31 cellular contexts compared by ENCODE assay signal in the genomic region with DNA sequence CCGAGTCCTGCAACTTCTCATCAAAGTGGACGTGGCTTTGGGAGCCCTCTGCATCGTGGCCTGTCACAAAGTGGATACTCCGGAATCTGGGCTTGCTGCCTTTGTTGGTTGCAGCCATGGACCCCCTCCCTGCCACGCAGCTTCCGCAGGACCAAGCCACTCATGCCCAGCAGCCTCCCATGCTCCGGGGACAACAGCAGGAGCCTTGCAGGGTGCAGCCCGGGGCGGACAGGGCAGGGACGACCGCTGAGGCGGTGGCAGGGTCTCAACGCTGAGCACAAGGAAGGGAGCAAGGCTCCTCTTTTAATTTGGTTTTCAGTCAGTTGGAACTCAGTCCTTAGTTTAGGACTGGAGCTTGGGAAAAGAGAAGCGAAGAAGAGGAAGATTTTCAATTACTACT. TPM values are rescaled to one million over a fixed set of nuclear protein-coding genes. Genes with fewer than 3 reads are reported as not detected.
"Had no signal": no experiment of that assay in that cellular context is flagged by ENCODE, and none has a peak within 500 bp of the region (broad histone marks: within the 10 kb centered on the region; RNA-seq: fewer than 3 reads in every experiment).

No MANE protein-coding gene starts in this region.

- H3K27me3 ChIP-seq: adrenal gland, body of pancreas, breast epithelium, Peyer's patch, SJSA1 had no signal

- H3K4me3 ChIP-seq: adrenal gland, body of pancreas, breast epithelium, Peyer's patch, SJSA1 had no signal

- H3K27me3 Mint-ChIP-seq: activated CD4-positive, alpha-beta T cell treated with anti-CD3 and anti-CD28 coated beads, Interleukin-2, amount 10 ng/mL, durations not matched to agents 7 days and 5 days; activated T-cell treated with anti-CD3 and anti-CD28 coated beads, Interleukin-2, amount 50 U/mL, for 24 hours had no signal

- FAIRE-seq: astrocyte, TTC549 had no signal

- H3K4me1 ChIP-seq: adrenal gland, breast epithelium had no signal

- H3K4me3 Mint-ChIP-seq: activated CD4-positive, alpha-beta T cell treated with anti-CD3 and anti-CD28 coated beads, Interleukin-2, amount 10 ng/mL, durations not matched to agents 7 days and 5 days; activated CD8-positive, alpha-beta T cell treated with anti-CD3 and anti-CD28 coated beads, Interleukin-2, amount 10 ng/mL, durations not matched to agents 7 days and 5 days; activated naive CD4-positive, alpha-beta T cell treated with anti-CD3 and anti-CD28 coated beads for 36 hours; activated T-cell treated with anti-CD3 and anti-CD28 coated beads, Interleukin-2, amount 50 U/mL, for 24 hours; T-helper 1 cell treated with Interleukin-12 subunit alpha and Interleukin-12 subunit beta and Interleukin-4 antibody, amounts not matched to agents 30 μg/mL and 1 μg/mL, for 36 hours; T-helper 2 cell treated with Interferon-gamma antibody and Interleukin-4, amounts not matched to agents 5 μg/mL and 100 μg/mL, for 36 hours had no signal

- H3K9me3 ChIP-seq: adrenal gland, body of pancreas, breast epithelium, Peyer's patch, SJSA1, SK-N-SH had no signal

- ATAC-seq: activated CD8-positive, alpha-beta T cell treated with anti-CD3 and anti-CD28 coated beads, Interleukin-2, amount 10 ng/mL, durations not matched to agents 7 days and 5 days; activated naive CD4-positive, alpha-beta T cell treated with anti-CD3 and anti-CD28 coated beads, Interleukin-2, amount 50 U/mL, for 72 hours; body of pancreas; PC-3 had no signal

- H3K9ac ChIP-seq: SK-N-SH had no signal

- H3K36me3 ChIP-seq: adrenal gland, breast epithelium, Peyer's patch, SJSA1 had no signal

- DNase-seq: activated CD4-positive, alpha-beta T cell treated with anti-CD3 and anti-CD28 coated beads, Interleukin-2, amount 10 ng/mL, durations not matched to agents 7 days and 5 days; activated CD4-positive, alpha-beta T cell treated with anti-CD3 and anti-CD28 coated beads, Interleukin-2, amount 50 U/mL, for 48 hours; activated CD8-positive, alpha-beta T cell treated with anti-CD3 and anti-CD28 coated beads, Interleukin-2, amount 10 ng/mL, durations not matched to agents 7 days and 5 days; activated gamma-delta T cell treated with Interleukin-2 at 50 U/mL for 16 hours; activated naive CD4-positive, alpha-beta T cell treated with anti-CD3 and anti-CD28 coated beads for 36 hours; activated T-cell treated with anti-CD3 and anti-CD28 coated beads, Interleukin-2, amount 50 U/mL, for 24 hours; adrenal gland; body of pancreas; NCI-H1048; NCI-H1105 treated with DMSO at 0.1 percent for 48 hours; NCI-H1436; NCI-H1694; NCI-H1930; NCI-H2081 treated with DMSO at 0.1 percent for 48 hours; NCI-H345; NCI-H510A; NCI-H526; NCI-H748 treated with DMSO at 0.1 percent for 48 hours; NK-92 treated with Interleukin-12 subunit alpha and Interleukin-12 subunit beta, amount 100 ng/mL, for 24 hours; PC-3; Peyer's patch; RPMI8226; SHP77 treated with DMSO at 0.1 percent for 48 hours; SK-N-SH had no signal

- H3K27ac ChIP-seq: adrenal gland, body of pancreas, breast epithelium, Peyer's patch, SJSA1 had no signal

- H3K36me3 Mint-ChIP-seq: activated naive CD4-positive, alpha-beta T cell treated with anti-CD3 and anti-CD28 coated beads, Interleukin-2, amount 50 U/mL, for 72 hours had no signal

- H3K4me2 ChIP-seq: SK-N-SH had no signal

- H3K27ac Mint-ChIP-seq: activated CD4-positive, alpha-beta T cell treated with anti-CD3 and anti-CD28 coated beads, Interleukin-2, amount 10 ng/mL, durations not matched to agents 7 days and 5 days; activated CD8-positive, alpha-beta T cell treated with anti-CD3 and anti-CD28 coated beads, Interleukin-2, amount 10 ng/mL, durations not matched to agents 7 days and 5 days; activated naive CD4-positive, alpha-beta T cell treated with anti-CD3 and anti-CD28 coated beads for 36 hours; activated naive CD4-positive, alpha-beta T cell treated with anti-CD3 and anti-CD28 coated beads, Interleukin-2, amount 50 U/mL, for 72 hours; activated T-cell treated with anti-CD3 and anti-CD28 coated beads, Interleukin-2, amount 50 U/mL, for 24 hours; T-helper 1 cell treated with Interleukin-12 subunit alpha and Interleukin-12 subunit beta and Interleukin-4 antibody, amounts not matched to agents 30 μg/mL and 1 μg/mL, for 36 hours; T-helper 2 cell treated with Interferon-gamma antibody and Interleukin-4, amounts not matched to agents 5 μg/mL and 100 μg/mL, for 36 hours had no signal

- H3K9me3 Mint-ChIP-seq: activated CD4-positive, alpha-beta T cell treated with anti-CD3 and anti-CD28 coated beads, Interleukin-2, amount 10 ng/mL, durations not matched to agents 7 days and 5 days; activated naive CD4-positive, alpha-beta T cell treated with anti-CD3 and anti-CD28 coated beads for 36 hours; activated naive CD4-positive, alpha-beta T cell treated with anti-CD3 and anti-CD28 coated beads, Interleukin-2, amount 50 U/mL, for 72 hours; activated T-cell treated with anti-CD3 and anti-CD28 coated beads, Interleukin-2, amount 50 U/mL, for 24 hours; T-helper 1 cell treated with Interleukin-12 subunit alpha and Interleukin-12 subunit beta and Interleukin-4 antibody, amounts not matched to agents 30 μg/mL and 1 μg/mL, for 36 hours; T-helper 2 cell treated with Interferon-gamma antibody and Interleukin-4, amounts not matched to agents 5 μg/mL and 100 μg/mL, for 36 hours had no signal

RNA-seq across cellular contexts. Expression of a gene that starts 12.1 kb away (rescaled TPM):
- total RNA-seq: activated CD4-positive, alpha-beta T cell treated with anti-CD3 and anti-CD28 coated beads, Interleukin-2, amount 10 ng/mL, durations not matched to agents 7 days and 5 days had no signal
